In genomic region chr11:77705195-77705876, GRCh38 we compare ENCODE assay signal across 10 cellular contexts.
DNase-seq lines count a peak whose midpoint lies in the region; FAIRE-seq and TF ChIP-seq lines count a peak whose summit lies in the region.
"Had no signal": no experiment of that assay in that cellular context is flagged by ENCODE, and none has a peak within 500 bp of the region (broad histone marks: within the 10 kb centered on the region; RNA-seq: fewer than 3 reads in every experiment).

No MANE protein-coding gene starts in this region.

- H3K9ac ChIP-seq in keratinocyte (ENCODE audit: control insufficient read depth, extremely low read depth, insufficient read depth, low read length) (no peak overlapping the region), endodermal cell (ENCODE audit: extremely low read depth, low read length, poor library complexity, severe bottlenecking) (no peak overlapping the region)

- no peak overlapping the region for H3K27ac ChIP-seq in CD8-positive, alpha-beta memory T cell (ENCODE audit: low read depth, low read length)
- H3K27ac ChIP-seq in keratinocyte (ENCODE audit: control insufficient read depth, insufficient read depth, low read length) = no peak overlapping the region
- no peak overlapping the region for H3K27ac ChIP-seq in endodermal cell (ENCODE audit: low read depth, low read length)
- no peak overlapping the region for H3K27ac ChIP-seq in thyroid gland

- peak overlapping the region in 7 of 8 donors; percentile 14 to 78 (median 70) for H3K27ac Mint-ChIP-seq in CD8-positive, alpha-beta memory T cell
- H3K27ac Mint-ChIP-seq in activated naive CD4-positive, alpha-beta T cell treated with anti-CD3 and anti-CD28 coated beads, Interleukin-2, amount 10 ng/mL, durations not matched to agents 7 days and 5 days = peak overlapping the region; percentile 71
- no peak overlapping the region for H3K27ac Mint-ChIP-seq in endodermal cell

- H3K4me3 Mint-ChIP-seq in CD8-positive, alpha-beta memory T cell = peak overlapping the region in 2 of 7 donors; percentile 4 to 20
- no peak overlapping the region for H3K4me3 Mint-ChIP-seq in activated naive CD4-positive, alpha-beta T cell treated with anti-CD3 and anti-CD28 coated beads, Interleukin-2, amount 10 ng/mL, durations not matched to agents 7 days and 5 days
- no peak overlapping the region for H3K4me3 Mint-ChIP-seq in endodermal cell
- H3K4me3 Mint-ChIP-seq: T-helper 17 cell had no signal

- POLR2A ChIA-PET in CD8-positive, alpha-beta memory T cell (lab: Charles Lee) = no interaction called here

- no peaks in the 10 kb centered on the region for H3K9me1 ChIP-seq in keratinocyte (ENCODE audit: control insufficient read depth, extremely low read depth, insufficient read depth, low read length)

- CTCF ChIA-PET in CD8-positive, alpha-beta memory T cell (lab: Charles Lee) = no interaction called here
- CTCF ChIA-PET in activated naive CD4-positive, alpha-beta T cell treated with anti-CD3 and anti-CD28 coated beads, Interleukin-2, amount 10 ng/mL, durations not matched to agents 7 days and 5 days (lab: Charles Lee) = interaction anchor here (1.2 kb wide), 1 partner anchor 86 kb away, joined by 3 read pairs; no protein-coding TSS in a partner anchor

- peak overlapping the region; percentile 3 for H3K4me2 ChIP-seq in keratinocyte (ENCODE audit: control insufficient read depth, extremely low read depth, insufficient read depth, low read depth, low read length)

- H3K27me3 ChIP-seq in CD8-positive, alpha-beta memory T cell (ENCODE audit: insufficient read depth, low read length, poor library complexity, severe bottlenecking) = no peaks in the 10 kb centered on the region
- H3K27me3 ChIP-seq in keratinocyte (ENCODE audit: control insufficient read depth, extremely low read depth, insufficient read depth, low read length) = no peaks in the 10 kb centered on the region
- no peaks in the 10 kb centered on the region for H3K27me3 ChIP-seq in endodermal cell (ENCODE audit: control insufficient read depth, insufficient read depth, low read length, poor library complexity, severe bottlenecking)
- no peaks in the 10 kb centered on the region for H3K27me3 ChIP-seq in thyroid gland

- no peak for DNase-seq in CD8-positive, alpha-beta memory T cell
- peak; percentile 30 for DNase-seq in HS-5 (ENCODE audit: low read depth)
- DNase-seq in activated naive CD4-positive, alpha-beta T cell treated with anti-CD3 and anti-CD28 coated beads, Interleukin-2, amount 10 ng/mL, durations not matched to agents 7 days and 5 days = no peak
- peak; percentile 4 for DNase-seq in keratinocyte (ENCODE audit: low read depth, low spot score)
- DNase-seq in nucleus accumbens (lab: John Stamatoyannopoulos, UW) = no peak
- no peak for DNase-seq in endodermal cell
- no peak for DNase-seq in effector CD4-positive, alpha-beta T cell
- no peak for DNase-seq in thyroid gland
- DNase-seq: cerebellar nuclear complex, T-helper 17 cell had no signal

- no peak for TF ChIP-seq POLR2A in thyroid gland (IDR thresholded peaks at IDR 0.05)

- no peak overlapping the region for H2AFZ ChIP-seq in keratinocyte (ENCODE audit: control insufficient read depth, low read length)

- FAIRE-seq in keratinocyte (lab: Jason Lieb, UNC) = peak; percentile 81

- dilution Hi-C loops in keratinocyte (cut with MboI; ENCODE audit: extremely low pct_ligation_motif_present, low sequenced_read_pairs) = no loop called here

- H3K4me1 Mint-ChIP-seq in CD8-positive, alpha-beta memory T cell = peaks cover 34 to 45% (median 42%) of the 10 kb centered on the region in 3 donors
- peaks cover 7% of the 10 kb centered on the region for H3K4me1 Mint-ChIP-seq in activated naive CD4-positive, alpha-beta T cell treated with anti-CD3 and anti-CD28 coated beads, Interleukin-2, amount 10 ng/mL, durations not matched to agents 7 days and 5 days
- no peaks in the 10 kb centered on the region for H3K4me1 Mint-ChIP-seq in endodermal cell

- WGBS in endodermal cell (ENCODE audit: insufficient coverage in 1 of 2, insufficient read length in 1 of 2), 2 experiments = 86 to 91% methylated on average over 1 to 4 of the region's 4 CpGs
- 89 to 92% methylated on average over 4 of the region's 4 CpGs for WGBS in thyroid gland, 2 donors

- no peaks in the 10 kb centered on the region for H3K27me3 Mint-ChIP-seq in CD8-positive, alpha-beta memory T cell
- no peaks in the 10 kb centered on the region for H3K27me3 Mint-ChIP-seq in activated naive CD4-positive, alpha-beta T cell treated with anti-CD3 and anti-CD28 coated beads, Interleukin-2, amount 10 ng/mL, durations not matched to agents 7 days and 5 days
- H3K27me3 Mint-ChIP-seq in endodermal cell (ENCODE audit: insufficient read depth) = no peaks in the 10 kb centered on the region
- H3K27me3 Mint-ChIP-seq: T-helper 17 cell had no signal

- peaks cover 4 to 40% (median 19%) of the 10 kb centered on the region in 3 donors for H3K36me3 Mint-ChIP-seq in CD8-positive, alpha-beta memory T cell
- H3K36me3 Mint-ChIP-seq in activated naive CD4-positive, alpha-beta T cell treated with anti-CD3 and anti-CD28 coated beads, Interleukin-2, amount 10 ng/mL, durations not matched to agents 7 days and 5 days = peaks cover 32% of the 10 kb centered on the region
- H3K36me3 Mint-ChIP-seq in endodermal cell (ENCODE audit: low read depth) = peaks cover 32% of the 10 kb centered on the region

- no peaks in the 10 kb centered on the region for H3K4me1 ChIP-seq in CD8-positive, alpha-beta memory T cell (ENCODE audit: insufficient read depth, low read length)
- H3K4me1 ChIP-seq in keratinocyte (ENCODE audit: control insufficient read depth, extremely low read depth, insufficient read depth, low read length) = peaks cover 8% of the 10 kb centered on the region
- H3K4me1 ChIP-seq in endodermal cell (ENCODE audit: control insufficient read depth, insufficient read depth, low read length) = no peaks in the 10 kb centered on the region
- no peaks in the 10 kb centered on the region for H3K4me1 ChIP-seq in thyroid gland

- H3K4me3 ChIP-seq in CD8-positive, alpha-beta memory T cell (ENCODE audit: low read length) = no peak overlapping the region
- H3K4me3 ChIP-seq in keratinocyte (ENCODE audit: control insufficient read depth in 2 of 3, extremely low read depth in 1 of 3, insufficient read depth in 2 of 3, low read depth in 1 of 3, low read length in 3 of 3) (no peak overlapping the region), endodermal cell (ENCODE audit: low read length) (no peak overlapping the region), thyroid gland (replicated peaks in 1 of 3) (no peak overlapping the region)

- H3K36me3 ChIP-seq in CD8-positive, alpha-beta memory T cell (ENCODE audit: insufficient read depth, low read length) = no peaks in the 10 kb centered on the region
- H3K36me3 ChIP-seq in keratinocyte (ENCODE audit: control insufficient read depth in 2 of 2, extremely low read depth in 1 of 2, insufficient read depth in 2 of 2, low read length in 2 of 2) (peaks cover 0 to 1% of the 10 kb centered on the region in 2 experiments), endodermal cell (ENCODE audit: control insufficient read depth, insufficient read depth, low read length) (peaks cover 36% of the 10 kb centered on the region), thyroid gland (no peaks in the 10 kb centered on the region)

- H3K79me2 ChIP-seq in keratinocyte (ENCODE audit: control insufficient read depth, insufficient read depth, low read length) = no peaks in the 10 kb centered on the region

- H3K9me3 Mint-ChIP-seq in CD8-positive, alpha-beta memory T cell = no peaks in the 10 kb centered on the region
- H3K9me3 Mint-ChIP-seq in activated naive CD4-positive, alpha-beta T cell treated with anti-CD3 and anti-CD28 coated beads, Interleukin-2, amount 10 ng/mL, durations not matched to agents 7 days and 5 days = no peaks in the 10 kb centered on the region
- no peaks in the 10 kb centered on the region for H3K9me3 Mint-ChIP-seq in endodermal cell

- intact Hi-C loops in thyroid gland (cut with DNase I) = no loop called here

- H4K20me1 ChIP-seq in keratinocyte (ENCODE audit: control insufficient read depth, extremely low read depth, insufficient read depth, low read length) = no peaks in the 10 kb centered on the region

- H3K9me3 ChIP-seq in CD8-positive, alpha-beta memory T cell (ENCODE audit: low read length) = no peaks in the 10 kb centered on the region
- H3K9me3 ChIP-seq in keratinocyte (ENCODE audit: control insufficient read depth, low read depth, low read length) (no peaks in the 10 kb centered on the region), endodermal cell (ENCODE audit: control insufficient read depth, low read length) (no peaks in the 10 kb centered on the region), thyroid gland (no peaks in the 10 kb centered on the region)

- no peak for TF ChIP-seq CTCF in keratinocyte (optimal IDR thresholded peaks at IDR 0.05 in 1 of 3, IDR thresholded peaks at IDR 0.05 in 1 of 3, conservative IDR thresholded peaks at IDR 0.05 in 1 of 3; ENCODE audit: extremely low read depth in 1 of 3, insufficient read depth in 2 of 3, low read length in 3 of 3)
- TF ChIP-seq CTCF in endodermal cell (conservative IDR thresholded peaks at IDR 0.05) = no peak
- no peak for TF ChIP-seq CTCF in thyroid gland (IDR thresholded peaks at IDR 0.05)

Comparison
In these comparisons a context has a peak if more than half of its experiments do, and no peak if none do; other contexts are left out.
1. DNase-seq: peak in HS-5 (single experiment) and keratinocyte (single experiment); none in CD8-positive, alpha-beta memory T cell (0 of 5), activated naive CD4-positive, alpha-beta T cell treated with anti-CD3 and anti-CD28 coated beads, Interleukin-2, amount 10 ng/mL, durations not matched to agents 7 days and 5 days (single experiment), nucleus accumbens (0 of 56), endodermal cell (single experiment), effector CD4-positive, alpha-beta T cell (single experiment) and thyroid gland (0 of 2).